Comparison of ENCODE assay signal across 10 cellular contexts in genomic region chr1:201433609-201434008, GRCh38. TPM values are rescaled to one million over a fixed set of nuclear protein-coding genes. Genes with fewer than 3 reads are reported as not detected.
"Had no signal": no experiment of that assay in that cellular context is flagged by ENCODE, and none has a peak within 500 bp of the region (broad histone marks: within the 10 kb centered on the region; RNA-seq: fewer than 3 reads in every experiment).

No MANE protein-coding gene starts in this region.

- DNase-seq: IMR-90, KBM-7, KG1 had no signal

- H3K9ac ChIP-seq: KMS-11 had no signal

- H3K9me3 Mint-ChIP-seq: IgD-negative memory B cell had no signal

- H3K4me3 Mint-ChIP-seq: IgD-negative memory B cell had no signal

- H3K27ac ChIP-seq: HL-60, KMS-11 had no signal

- H3K27ac Mint-ChIP-seq: IgD-negative memory B cell had no signal

- FAIRE-seq: HepG2, HTR-8/SVneo had no signal

- H3K4me2 ChIP-seq: KMS-11 had no signal

- ATAC-seq: HepG2 had no signal

RNA-seq across cellular contexts. Expression of gene TNNI1, which starts 12.1 kb away (rescaled TPM):
- total RNA-seq: HepG2, HT-29, HT1080, IMR-90 had no signal
- polyA plus RNA-seq: HepG2, IgD-negative memory B cell, IMR-90 had no signal

RNA-seq across cellular contexts. Expression of gene LAD1, which starts 34.5 kb away (rescaled TPM):
- total RNA-seq: HT1080 had no signal
- polyA plus RNA-seq: IgD-negative memory B cell had no signal

RNA-seq across cellular contexts. Expression of gene TNNT2, which starts 56.1 kb away (rescaled TPM):
- total RNA-seq: HT1080 had no signal
- polyA plus RNA-seq: IgD-negative memory B cell had no signal
